Comparison of ENCODE assay signal across 1 cellular context in genomic region chr16:30775381-30776099, GRCh38.
TF ChIP-seq lines count a peak whose summit lies in the region.

No MANE protein-coding gene starts in this region.

TF ChIP-seq in HepG2, 621 proteins besides CTCF, POLR2A, EP300 and RAD21 (continued from another document and continues in another):
- TF ChIP-seq IRF1 (CRISPR knock-in tag; IDR thresholded peaks at IDR 0.05; ENCODE audit: low read depth): no peak; the same call in 1 of the 2 replicates
- TF ChIP-seq PAWR (CRISPR knock-in tag; IDR thresholded peaks at IDR 0.05; ENCODE audit: borderline replicate concordance): peak; percentile 47; the same call in 1 of the 2 replicates
- peak; percentile 78; the same call in 1 of the 2 replicates for TF ChIP-seq ZSCAN9 (CRISPR knock-in tag; IDR thresholded peaks at IDR 0.05; ENCODE audit: borderline replicate concordance)
- peak; percentile 96 for TF ChIP-seq CEBPG (CRISPR knock-in tag; IDR thresholded peaks at IDR 0.05)
- TF ChIP-seq GLI4 (CRISPR knock-in tag; IDR thresholded peaks at IDR 0.05; ENCODE audit: borderline replicate concordance): peak; percentile 93
- TF ChIP-seq FOXJ3 (CRISPR knock-in tag; IDR thresholded peaks at IDR 0.05; ENCODE audit: borderline replicate concordance): peak; percentile 47
- TF ChIP-seq ZNF703 (CRISPR knock-in tag; IDR thresholded peaks at IDR 0.05; ENCODE audit: borderline replicate concordance): peak; percentile 93; the same call in 1 of the 2 replicates
- TF ChIP-seq ZFP37 (CRISPR knock-in tag; IDR thresholded peaks at IDR 0.05; ENCODE audit: borderline replicate concordance): no peak; the same call in 1 of the 2 replicates
- TF ChIP-seq MED8 (CRISPR knock-in tag; IDR thresholded peaks at IDR 0.05; ENCODE audit: insufficient replicate concordance): peak; percentile 46
- peak; percentile 54; the same call in 1 of the 2 replicates for TF ChIP-seq ZNF12 (CRISPR knock-in tag; IDR thresholded peaks at IDR 0.05)
- no peak; the same call in 1 of the 2 replicates for TF ChIP-seq ZNF777 (CRISPR knock-in tag; IDR thresholded peaks at IDR 0.05)
- peak; percentile 83; the same call in 1 of the 2 replicates for TF ChIP-seq ZNF350 (CRISPR knock-in tag; IDR thresholded peaks at IDR 0.05; ENCODE audit: borderline replicate concordance, low read depth)
- TF ChIP-seq TCF7L2 (IDR thresholded peaks at IDR 0.05; ENCODE audit: low read depth, low read length): no peak
- TF ChIP-seq HIVEP1 (CRISPR knock-in tag; IDR thresholded peaks at IDR 0.05): peak; percentile 65; the same call in 1 of the 2 replicates
- no peak; the same call in 1 of the 2 replicates for TF ChIP-seq PPARG (CRISPR knock-in tag; conservative IDR thresholded peaks at IDR 0.05)
- peak; percentile 96 for TF ChIP-seq KAT7 (CRISPR knock-in tag; IDR thresholded peaks at IDR 0.05; ENCODE audit: borderline replicate concordance)
- no peak for TF ChIP-seq JARID2 (CRISPR knock-in tag; IDR thresholded peaks at IDR 0.05; ENCODE audit: insufficient replicate concordance)
- TF ChIP-seq MXD1 (CRISPR knock-in tag; IDR thresholded peaks at IDR 0.05): peak; percentile 71; the same call in 1 of the 2 replicates
- no peak for TF ChIP-seq SRSF9 (IDR thresholded peaks at IDR 0.05; ENCODE audit: borderline replicate concordance, insufficient read depth, low read depth, low read length, poor library complexity, severe bottlenecking)
- no peak for TF ChIP-seq KDM1A (CRISPR knock-in tag; IDR thresholded peaks at IDR 0.05)
- TF ChIP-seq SMARCE1 (IDR thresholded peaks at IDR 0.05; ENCODE audit: borderline replicate concordance): no peak
- TF ChIP-seq ZSCAN5A (CRISPR knock-in tag; IDR thresholded peaks at IDR 0.05; ENCODE audit: borderline replicate concordance): peak; percentile 50; the same call in 1 of the 2 replicates
- TF ChIP-seq ZNF616 (CRISPR knock-in tag; IDR thresholded peaks at IDR 0.05; ENCODE audit: low read depth): peak; percentile 90; the same call in 1 of the 2 replicates
- TF ChIP-seq NFATC3 (CRISPR knock-in tag; IDR thresholded peaks at IDR 0.05): no peak; the same call in 1 of the 2 replicates
- TF ChIP-seq ZFP41 (CRISPR knock-in tag; IDR thresholded peaks at IDR 0.05; ENCODE audit: borderline replicate concordance): peak; percentile 81; the same call in 1 of the 2 replicates
- peak; percentile 56 for TF ChIP-seq ATF2 (CRISPR knock-in tag; IDR thresholded peaks at IDR 0.05)
- no peak for TF ChIP-seq CBX2 (IDR thresholded peaks at IDR 0.05; ENCODE audit: low read depth, low read length)
- TF ChIP-seq CBX2 (CRISPR knock-in tag; IDR thresholded peaks at IDR 0.05; ENCODE audit: low read depth): peak; percentile 31; the same call in 1 of the 2 replicates
- TF ChIP-seq IRF9 (CRISPR knock-in tag; IDR thresholded peaks at IDR 0.05; ENCODE audit: borderline replicate concordance): peak; percentile 88
- peak; percentile 95 for TF ChIP-seq MTERF4 (CRISPR knock-in tag; IDR thresholded peaks at IDR 0.05)
- TF ChIP-seq SATB2 (CRISPR knock-in tag; IDR thresholded peaks at IDR 0.05): no peak
- TF ChIP-seq PCBP2 (optimal IDR thresholded peaks at IDR 0.05; ENCODE audit: low read depth, low read length, poor library complexity, severe bottlenecking): no peak
- TF ChIP-seq ZNF235 (CRISPR knock-in tag; IDR thresholded peaks at IDR 0.05; ENCODE audit: borderline replicate concordance): 0 out of 2 replicates have a peak, but pooled peaks have one; percentile 71
- TF ChIP-seq ZSCAN20 (CRISPR knock-in tag; IDR thresholded peaks at IDR 0.05; ENCODE audit: borderline replicate concordance): no peak; the same call in 1 of the 2 replicates
- peak; percentile 88 for TF ChIP-seq ZNF574 (CRISPR knock-in tag; IDR thresholded peaks at IDR 0.05)
- TF ChIP-seq HNF1A (IDR thresholded peaks at IDR 0.05; ENCODE audit: low read depth): no peak
- peak; percentile 43 for TF ChIP-seq HNF1A (CRISPR knock-in tag; IDR thresholded peaks at IDR 0.05; ENCODE audit: borderline replicate concordance)
- peak; percentile 98; the same call in 1 of the 2 replicates for TF ChIP-seq ZFP91 (CRISPR knock-in tag; IDR thresholded peaks at IDR 0.05; ENCODE audit: borderline replicate concordance)
- no peak for TF ChIP-seq RORA (CRISPR knock-in tag; IDR thresholded peaks at IDR 0.05)
- TF ChIP-seq THYN1 (CRISPR knock-in tag; IDR thresholded peaks at IDR 0.05; ENCODE audit: borderline replicate concordance, low read depth): no peak
- peak; percentile 28; the same call in 1 of the 2 replicates for TF ChIP-seq ZMYM4 (CRISPR knock-in tag; IDR thresholded peaks at IDR 0.05)
- peak; percentile 99 for TF ChIP-seq MYC (CRISPR knock-in tag; IDR thresholded peaks at IDR 0.05; ENCODE audit: borderline replicate concordance)
- no peak for TF ChIP-seq CEBPZ (IDR thresholded peaks at IDR 0.05; ENCODE audit: low read length)
